In genomic region chr1:225097175-225097574, GRCh38 we compare ENCODE assay signal across 27 cellular contexts.
"Had no signal": no experiment of that assay in that cellular context is flagged by ENCODE, and none has a peak within 500 bp of the region (broad histone marks: within the 10 kb centered on the region; RNA-seq: fewer than 3 reads in every experiment).

No MANE protein-coding gene starts in this region.

- H3K36me3 ChIP-seq: stomach, suprapubic skin, thoracic aorta, thyroid gland, tibial artery, tibial nerve, transverse colon, upper lobe of left lung, upper lobe of right lung, uterus, vagina had no signal

- FAIRE-seq: urothelium cell line had no signal

- H3K27ac ChIP-seq: stomach, suprapubic skin, testis, thoracic aorta, thyroid gland, tibial artery, tibial nerve, transverse colon, upper lobe of left lung, upper lobe of right lung, uterus, vagina had no signal

- DNase-seq: stimulated activated CD4-positive, alpha-beta T cell treated with anti-CD3 and anti-CD28 coated beads, Interleukin-2, amount 100 ng/mL, for 48 hours; stimulated activated CD4-positive, alpha-beta T cell treated with anti-CD3 and anti-CD28 coated beads, Interleukin-4, amount 100 ng/mL, for 1 hour; stimulated activated CD4-positive, alpha-beta T cell treated with anti-CD3 and anti-CD28 coated beads, Interleukin-4, amount 100 ng/mL, for 24 hours; stimulated activated CD4-positive, alpha-beta T cell treated with anti-CD3 and anti-CD28 coated beads, Interleukin-4, amount 100 ng/mL, for 4 hours; stimulated activated CD8-positive, alpha-beta memory T cell treated with anti-CD3 and anti-CD28 coated beads, Interleukin-4, amount 100 ng/mL, for 48 hours; stimulated activated naive B cell treated with anti-CD40 and anti-IgM and Interleukin-4, amounts not matched to agents 10 μg/mL and 1 μg/mL and 100 μg/mL, for 72 hours; stimulated activated naive CD4-positive, alpha-beta T cell; stimulated activated naive CD4-positive, alpha-beta T cell treated with Interleukin-2 at 50 U/mL for 16 hours; stimulated activated naive CD8-positive, alpha-beta T cell treated with anti-CD3 and anti-CD28 coated beads, Interleukin-15, amount 100 ng/mL, for 72 hours; stimulated activated naive CD8-positive, alpha-beta T cell treated with anti-CD3 and anti-CD28 coated beads, Interleukin-15, Interleukin-2, amounts not matched to agents 100 U/mL and 50 U/mL, for 24 hours; stomach; substantia nigra; testis; thyroid gland; tibial artery; transverse colon; trophoblast cell; upper lobe of left lung; upper lobe of right lung; uterus had no signal

- H3K27me3 ChIP-seq: stomach, suprapubic skin, testis, thyroid gland, tibial artery, tibial nerve, transverse colon, upper lobe of left lung, upper lobe of right lung, uterus, vagina had no signal

- H3K4me1 ChIP-seq: stomach, suprapubic skin, testis, thyroid gland, tibial artery, tibial nerve, transverse colon, upper lobe of left lung, upper lobe of right lung, uterus, vagina had no signal

- ATAC-seq: stimulated activated effector memory CD8-positive, alpha-beta T cell treated with anti-CD3 and anti-CD28 coated beads, Interleukin-12 subunit alpha, Interleukin-12 subunit beta, amount 100 ng/mL, for 72 hours; stimulated activated memory B cell treated with anti-CD40 and anti-IgM and Interleukin-4, amounts not matched to agents 10 μg/mL and 1 μg/mL and 100 μg/mL, for 72 hours; stimulated activated naive B cell treated with anti-CD40 and anti-IgM and Interleukin-4, amounts not matched to agents 10 μg/mL and 1 μg/mL and 100 μg/mL, for 72 hours; stimulated activated naive CD8-positive, alpha-beta T cell treated with anti-CD3 and anti-CD28 coated beads, Interleukin-15, amount 100 ng/mL, for 72 hours; stimulated activated naive CD8-positive, alpha-beta T cell treated with anti-CD3 and anti-CD28 coated beads, Interleukin-15, Interleukin-2, amounts not matched to agents 100 U/mL and 50 U/mL, for 24 hours; upper lobe of right lung had no signal

- H3K4me3 ChIP-seq: stomach, suprapubic skin, testis, thoracic aorta, thyroid gland, tibial artery, tibial nerve, transverse colon, upper lobe of left lung, upper lobe of right lung, uterus, vagina had no signal

- H3K9me3 ChIP-seq: testis, thoracic aorta, thyroid gland, upper lobe of right lung, uterus, vagina had no signal
